ENCODE assay signal across 1 cellular context in genomic region chr17:7035591-7036368, GRCh38.
TF ChIP-seq lines count a peak whose summit lies in the region.

A gene with protein sequence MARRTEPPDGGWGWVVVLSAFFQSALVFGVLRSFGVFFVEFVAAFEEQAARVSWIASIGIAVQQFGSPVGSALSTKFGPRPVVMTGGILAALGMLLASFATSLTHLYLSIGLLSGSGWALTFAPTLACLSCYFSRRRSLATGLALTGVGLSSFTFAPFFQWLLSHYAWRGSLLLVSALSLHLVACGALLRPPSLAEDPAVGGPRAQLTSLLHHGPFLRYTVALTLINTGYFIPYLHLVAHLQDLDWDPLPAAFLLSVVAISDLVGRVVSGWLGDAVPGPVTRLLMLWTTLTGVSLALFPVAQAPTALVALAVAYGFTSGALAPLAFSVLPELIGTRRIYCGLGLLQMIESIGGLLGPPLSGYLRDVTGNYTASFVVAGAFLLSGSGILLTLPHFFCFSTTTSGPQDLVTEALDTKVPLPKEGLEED (plus strand): TSS chr17:7036015. CDS start chr17:7036383, 368 bp downstream.

TF ChIP-seq in HepG2, 621 proteins besides CTCF, POLR2A, EP300 and RAD21 (continued from another document and continues in another):
- TF ChIP-seq SKIL (CRISPR knock-in tag; IDR thresholded peaks at IDR 0.05; ENCODE audit: borderline replicate concordance) (no peak), ZBTB25 (CRISPR knock-in tag; IDR thresholded peaks at IDR 0.05) (peak; percentile 53; the same call in 1 of the 2 replicates), IRF2 (CRISPR knock-in tag; IDR thresholded peaks at IDR 0.05) (peak; percentile 11; the same call in 1 of the 2 replicates), IRX3 (CRISPR knock-in tag; IDR thresholded peaks at IDR 0.05; ENCODE audit: borderline replicate concordance, low read depth) (no peak; the same call in 1 of the 2 replicates), ZSCAN5A (CRISPR knock-in tag; IDR thresholded peaks at IDR 0.05; ENCODE audit: borderline replicate concordance) (no peak; the same call in 1 of the 2 replicates), ZMYM4 (CRISPR knock-in tag; IDR thresholded peaks at IDR 0.05) (peak; percentile 20; the same call in 1 of the 2 replicates), SCMH1 (CRISPR knock-in tag; IDR thresholded peaks at IDR 0.05; ENCODE audit: borderline replicate concordance) (no peak), HNF4A (CRISPR knock-in tag; IDR thresholded peaks at IDR 0.05) (0 out of 2 replicates have a peak, but pooled peaks have one; percentile 2), IKZF5 (CRISPR knock-in tag; IDR thresholded peaks at IDR 0.05) (0 out of 2 replicates have a peak, but pooled peaks have one; percentile 5), ETV6 (CRISPR knock-in tag; conservative IDR thresholded peaks at IDR 0.05) (0 out of 2 replicates have a peak, but pooled peaks have one; percentile 17), ZNF660 (CRISPR knock-in tag; IDR thresholded peaks at IDR 0.05; ENCODE audit: borderline replicate concordance, low read depth) (no peak), ZC3H13 (CRISPR knock-in tag; IDR thresholded peaks at IDR 0.05) (0 out of 2 replicates have a peak, but pooled peaks have one; percentile 29), RFX1 (IDR thresholded peaks at IDR 0.05) (no peak), ZNF317 (CRISPR knock-in tag; IDR thresholded peaks at IDR 0.05) (no peak; the same call in 1 of the 2 replicates), POLR2AphosphoS2 (IDR thresholded peaks at IDR 0.05; ENCODE audit: low read depth, low read length) (no peak), SRSF4 (IDR thresholded peaks at IDR 0.05; ENCODE audit: low read depth, low read length, poor library complexity, severe bottlenecking) (no peak), FOXP1 (IDR thresholded peaks at IDR 0.05) (no peak), FOXP1 (CRISPR knock-in tag; IDR thresholded peaks at IDR 0.05) (no peak), ZNF616 (CRISPR knock-in tag; IDR thresholded peaks at IDR 0.05; ENCODE audit: low read depth) (peak; percentile 38), ARID4A (CRISPR knock-in tag; IDR thresholded peaks at IDR 0.05; ENCODE audit: borderline replicate concordance) (peak; percentile 66; the same call in 1 of the 2 replicates), HES4 (CRISPR knock-in tag; IDR thresholded peaks at IDR 0.05; ENCODE audit: borderline replicate concordance) (no peak; the same call in 1 of the 2 replicates), ZNF44 (CRISPR knock-in tag; IDR thresholded peaks at IDR 0.05) (no peak), SALL2 (CRISPR knock-in tag; IDR thresholded peaks at IDR 0.05) (no peak), ZNF431 (CRISPR knock-in tag; IDR thresholded peaks at IDR 0.05; ENCODE audit: borderline replicate concordance, low read depth) (peak; percentile 35; the same call in 1 of the 2 replicates), GFI1 (CRISPR knock-in tag; IDR thresholded peaks at IDR 0.05; ENCODE audit: borderline replicate concordance) (0 out of 2 replicates have a peak, but pooled peaks have one; percentile 8), NR0B2 (CRISPR knock-in tag; IDR thresholded peaks at IDR 0.05) (no peak), SYNCRIP (IDR thresholded peaks at IDR 0.05; ENCODE audit: insufficient read depth, low read depth, low read length) (no peak), CERS6 (CRISPR knock-in tag; IDR thresholded peaks at IDR 0.05) (no peak), ZFP1 (CRISPR knock-in tag; IDR thresholded peaks at IDR 0.05) (no peak)
- TF ChIP-seq, protein P1, sequence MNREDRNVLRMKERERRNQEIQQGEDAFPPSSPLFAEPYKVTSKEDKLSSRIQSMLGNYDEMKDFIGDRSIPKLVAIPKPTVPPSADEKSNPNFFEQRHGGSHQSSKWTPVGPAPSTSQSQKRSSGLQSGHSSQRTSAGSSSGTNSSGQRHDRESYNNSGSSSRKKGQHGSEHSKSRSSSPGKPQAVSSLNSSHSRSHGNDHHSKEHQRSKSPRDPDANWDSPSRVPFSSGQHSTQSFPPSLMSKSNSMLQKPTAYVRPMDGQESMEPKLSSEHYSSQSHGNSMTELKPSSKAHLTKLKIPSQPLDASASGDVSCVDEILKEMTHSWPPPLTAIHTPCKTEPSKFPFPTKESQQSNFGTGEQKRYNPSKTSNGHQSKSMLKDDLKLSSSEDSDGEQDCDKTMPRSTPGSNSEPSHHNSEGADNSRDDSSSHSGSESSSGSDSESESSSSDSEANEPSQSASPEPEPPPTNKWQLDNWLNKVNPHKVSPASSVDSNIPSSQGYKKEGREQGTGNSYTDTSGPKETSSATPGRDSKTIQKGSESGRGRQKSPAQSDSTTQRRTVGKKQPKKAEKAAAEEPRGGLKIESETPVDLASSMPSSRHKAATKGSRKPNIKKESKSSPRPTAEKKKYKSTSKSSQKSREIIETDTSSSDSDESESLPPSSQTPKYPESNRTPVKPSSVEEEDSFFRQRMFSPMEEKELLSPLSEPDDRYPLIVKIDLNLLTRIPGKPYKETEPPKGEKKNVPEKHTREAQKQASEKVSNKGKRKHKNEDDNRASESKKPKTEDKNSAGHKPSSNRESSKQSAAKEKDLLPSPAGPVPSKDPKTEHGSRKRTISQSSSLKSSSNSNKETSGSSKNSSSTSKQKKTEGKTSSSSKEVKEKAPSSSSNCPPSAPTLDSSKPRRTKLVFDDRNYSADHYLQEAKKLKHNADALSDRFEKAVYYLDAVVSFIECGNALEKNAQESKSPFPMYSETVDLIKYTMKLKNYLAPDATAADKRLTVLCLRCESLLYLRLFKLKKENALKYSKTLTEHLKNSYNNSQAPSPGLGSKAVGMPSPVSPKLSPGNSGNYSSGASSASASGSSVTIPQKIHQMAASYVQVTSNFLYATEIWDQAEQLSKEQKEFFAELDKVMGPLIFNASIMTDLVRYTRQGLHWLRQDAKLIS (CRISPR knock-in tag; IDR thresholded peaks at IDR 0.05), result no peak
- TF ChIP-seq, protein P2, sequence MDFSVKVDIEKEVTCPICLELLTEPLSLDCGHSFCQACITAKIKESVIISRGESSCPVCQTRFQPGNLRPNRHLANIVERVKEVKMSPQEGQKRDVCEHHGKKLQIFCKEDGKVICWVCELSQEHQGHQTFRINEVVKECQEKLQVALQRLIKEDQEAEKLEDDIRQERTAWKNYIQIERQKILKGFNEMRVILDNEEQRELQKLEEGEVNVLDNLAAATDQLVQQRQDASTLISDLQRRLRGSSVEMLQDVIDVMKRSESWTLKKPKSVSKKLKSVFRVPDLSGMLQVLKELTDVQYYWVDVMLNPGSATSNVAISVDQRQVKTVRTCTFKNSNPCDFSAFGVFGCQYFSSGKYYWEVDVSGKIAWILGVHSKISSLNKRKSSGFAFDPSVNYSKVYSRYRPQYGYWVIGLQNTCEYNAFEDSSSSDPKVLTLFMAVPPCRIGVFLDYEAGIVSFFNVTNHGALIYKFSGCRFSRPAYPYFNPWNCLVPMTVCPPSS (IDR thresholded peaks at IDR 0.05), result no peak
- TF ChIP-seq, protein P3, sequence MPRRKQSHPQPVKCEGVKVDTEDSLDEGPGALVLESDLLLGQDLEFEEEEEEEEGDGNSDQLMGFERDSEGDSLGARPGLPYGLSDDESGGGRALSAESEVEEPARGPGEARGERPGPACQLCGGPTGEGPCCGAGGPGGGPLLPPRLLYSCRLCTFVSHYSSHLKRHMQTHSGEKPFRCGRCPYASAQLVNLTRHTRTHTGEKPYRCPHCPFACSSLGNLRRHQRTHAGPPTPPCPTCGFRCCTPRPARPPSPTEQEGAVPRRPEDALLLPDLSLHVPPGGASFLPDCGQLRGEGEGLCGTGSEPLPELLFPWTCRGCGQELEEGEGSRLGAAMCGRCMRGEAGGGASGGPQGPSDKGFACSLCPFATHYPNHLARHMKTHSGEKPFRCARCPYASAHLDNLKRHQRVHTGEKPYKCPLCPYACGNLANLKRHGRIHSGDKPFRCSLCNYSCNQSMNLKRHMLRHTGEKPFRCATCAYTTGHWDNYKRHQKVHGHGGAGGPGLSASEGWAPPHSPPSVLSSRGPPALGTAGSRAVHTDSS (CRISPR knock-in tag; conservative IDR thresholded peaks at IDR 0.05), result no peak
- TF ChIP-seq, protein P4, sequence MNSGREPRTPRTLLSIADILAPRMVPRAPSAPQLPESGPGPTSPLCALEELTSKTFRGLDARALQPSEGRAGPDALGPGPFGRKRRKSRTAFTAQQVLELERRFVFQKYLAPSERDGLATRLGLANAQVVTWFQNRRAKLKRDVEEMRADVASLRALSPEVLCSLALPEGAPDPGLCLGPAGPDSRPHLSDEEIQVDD (CRISPR knock-in tag; IDR thresholded peaks at IDR 0.05; ENCODE audit: borderline replicate concordance), result 0 out of 2 replicates have a peak, but pooled peaks have one; percentile 3
